ENCODE assay signal across 1 cellular context in genomic region chr2:73284296-73285161, GRCh38.
TF ChIP-seq lines count a peak whose summit lies in the region.

FBXO41 (minus strand) TSS chr2:73284478; CDS start chr2:73269630, 14,848 bp downstream.

TF ChIP-seq in HepG2, 621 proteins besides CTCF, POLR2A, EP300 and RAD21 (continued from another document and continues in another):
- TF ChIP-seq ZNF281 (CRISPR knock-in tag; IDR thresholded peaks at IDR 0.05; ENCODE audit: borderline replicate concordance) (peak; percentile 59; the same call in 1 of the 2 replicates), ZNF776 (CRISPR knock-in tag; IDR thresholded peaks at IDR 0.05) (peak; percentile 60), AGO1 (IDR thresholded peaks at IDR 0.05; ENCODE audit: low read depth, low read length, poor library complexity, severe bottlenecking) (no peak), ZNF550 (CRISPR knock-in tag; IDR thresholded peaks at IDR 0.05; ENCODE audit: borderline replicate concordance) (no peak), ZNF777 (CRISPR knock-in tag; IDR thresholded peaks at IDR 0.05) (no peak), TOPORS (CRISPR knock-in tag; IDR thresholded peaks at IDR 0.05) (0 out of 2 replicates have a peak, but pooled peaks have one; percentile 48), JARID2 (CRISPR knock-in tag; IDR thresholded peaks at IDR 0.05; ENCODE audit: insufficient replicate concordance) (no peak), HOXA9 (CRISPR knock-in tag; IDR thresholded peaks at IDR 0.05; ENCODE audit: borderline replicate concordance) (no peak), ZIK1 (CRISPR knock-in tag; IDR thresholded peaks at IDR 0.05; ENCODE audit: borderline replicate concordance, low read depth) (peak; percentile 36; the same call in 1 of the 2 replicates), XRCC5 (optimal IDR thresholded peaks at IDR 0.05; ENCODE audit: low read length) (no peak), MXI1 (IDR thresholded peaks at IDR 0.05; ENCODE audit: borderline replicate concordance, low read depth, low read length) (0 out of 3 replicates have a peak, but pooled peaks have one; percentile 16), SAP130 (CRISPR knock-in tag; IDR thresholded peaks at IDR 0.05; ENCODE audit: low read depth) (peak; percentile 9), PHF5A (CRISPR knock-in tag; IDR thresholded peaks at IDR 0.05; ENCODE audit: low read depth, unreplicated experiment) (no peak), BCLAF1 (IDR thresholded peaks at IDR 0.05) (no peak), ZNF225 (CRISPR knock-in tag; IDR thresholded peaks at IDR 0.05) (peak; percentile 30; the same call in 1 of the 2 replicates), GATAD1 (CRISPR knock-in tag; IDR thresholded peaks at IDR 0.05) (peak; percentile 15; the same call in 1 of the 2 replicates), KDM5B (CRISPR knock-in tag; IDR thresholded peaks at IDR 0.05; ENCODE audit: borderline replicate concordance) (peak; percentile 36), CSRNP1 (CRISPR knock-in tag; IDR thresholded peaks at IDR 0.05) (peak; percentile 18; the same call in 1 of the 2 replicates), ZNF354B (CRISPR knock-in tag; IDR thresholded peaks at IDR 0.05) (no peak), ZFP37 (CRISPR knock-in tag; IDR thresholded peaks at IDR 0.05; ENCODE audit: borderline replicate concordance) (no peak), ZNF614 (CRISPR knock-in tag; IDR thresholded peaks at IDR 0.05; ENCODE audit: borderline replicate concordance) (0 out of 2 replicates have a peak, but pooled peaks have one; percentile 2), ZNF660 (CRISPR knock-in tag; IDR thresholded peaks at IDR 0.05; ENCODE audit: borderline replicate concordance, low read depth) (no peak), TAF1 (CRISPR knock-in tag; IDR thresholded peaks at IDR 0.05) (no peak; the same call in 1 of the 2 replicates), SALL1 (CRISPR knock-in tag; IDR thresholded peaks at IDR 0.05) (peak; percentile 13), NFIB (CRISPR knock-in tag; IDR thresholded peaks at IDR 0.05; ENCODE audit: borderline replicate concordance) (peak; percentile 10; the same call in 1 of the 2 replicates), ATF7 (IDR thresholded peaks at IDR 0.05) (no peak), ATF7 (CRISPR knock-in tag; IDR thresholded peaks at IDR 0.05) (no peak), SNAI1 (CRISPR knock-in tag; IDR thresholded peaks at IDR 0.05; ENCODE audit: borderline replicate concordance) (peak; percentile 83), GATA4 (IDR thresholded peaks at IDR 0.05; ENCODE audit: borderline replicate concordance, low read depth) (no peak), ZZZ3 (CRISPR knock-in tag; IDR thresholded peaks at IDR 0.05; ENCODE audit: borderline replicate concordance) (no peak), PCBP2 (optimal IDR thresholded peaks at IDR 0.05; ENCODE audit: low read depth, low read length, poor library complexity, severe bottlenecking) (no peak), SCMH1 (CRISPR knock-in tag; IDR thresholded peaks at IDR 0.05; ENCODE audit: borderline replicate concordance) (no peak), RFXAP (CRISPR knock-in tag; IDR thresholded peaks at IDR 0.05; ENCODE audit: borderline replicate concordance) (peak; percentile 6; the same call in 1 of the 2 replicates), ZNF121 (CRISPR knock-in tag; IDR thresholded peaks at IDR 0.05) (no peak; the same call in 1 of the 2 replicates), KMT2A (CRISPR knock-in tag; IDR thresholded peaks at IDR 0.05) (peak; percentile 42; the same call in 1 of the 2 replicates), MAZ (IDR thresholded peaks at IDR 0.05; ENCODE audit: borderline replicate concordance, low read depth, low read length) (peak; percentile 2; the same call in 1 of the 2 replicates), MAZ (CRISPR knock-in tag; IDR thresholded peaks at IDR 0.05; ENCODE audit: low read depth) (peak; percentile 59; the same call in 1 of the 2 replicates), ZFP36L1 (CRISPR knock-in tag; IDR thresholded peaks at IDR 0.05) (no peak), CCDC6 (CRISPR knock-in tag; IDR thresholded peaks at IDR 0.05) (no peak), ZNF160 (CRISPR knock-in tag; IDR thresholded peaks at IDR 0.05) (0 out of 2 replicates have a peak, but pooled peaks have one; percentile 34), ZNF296 (CRISPR knock-in tag; conservative IDR thresholded peaks at IDR 0.05) (no peak), HDAC2 (CRISPR knock-in tag; IDR thresholded peaks at IDR 0.05) (no peak; the same call in 1 of the 2 replicates), TERF1 (CRISPR knock-in tag; IDR thresholded peaks at IDR 0.05) (no peak; the same call in 1 of the 2 replicates), SKI (IDR thresholded peaks at IDR 0.05; ENCODE audit: partially characterized antibody) (no peak), ZNF788 (CRISPR knock-in tag; IDR thresholded peaks at IDR 0.05; ENCODE audit: borderline replicate concordance) (no peak), ZNF746 (CRISPR knock-in tag; IDR thresholded peaks at IDR 0.05) (0 out of 2 replicates have a peak, but pooled peaks have one; percentile 21)
- TF ChIP-seq, protein P1, sequence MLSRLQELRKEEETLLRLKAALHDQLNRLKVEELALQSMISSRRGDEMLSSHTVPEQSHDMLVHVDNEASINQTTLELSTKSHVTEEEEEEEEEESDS (CRISPR knock-in tag; IDR thresholded peaks at IDR 0.05; ENCODE audit: borderline replicate concordance): no peak
- TF ChIP-seq, protein P2, sequence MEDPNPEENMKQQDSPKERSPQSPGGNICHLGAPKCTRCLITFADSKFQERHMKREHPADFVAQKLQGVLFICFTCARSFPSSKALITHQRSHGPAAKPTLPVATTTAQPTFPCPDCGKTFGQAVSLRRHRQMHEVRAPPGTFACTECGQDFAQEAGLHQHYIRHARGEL (CRISPR knock-in tag; IDR thresholded peaks at IDR 0.05): peak; percentile 87
- TF ChIP-seq, protein P3, sequence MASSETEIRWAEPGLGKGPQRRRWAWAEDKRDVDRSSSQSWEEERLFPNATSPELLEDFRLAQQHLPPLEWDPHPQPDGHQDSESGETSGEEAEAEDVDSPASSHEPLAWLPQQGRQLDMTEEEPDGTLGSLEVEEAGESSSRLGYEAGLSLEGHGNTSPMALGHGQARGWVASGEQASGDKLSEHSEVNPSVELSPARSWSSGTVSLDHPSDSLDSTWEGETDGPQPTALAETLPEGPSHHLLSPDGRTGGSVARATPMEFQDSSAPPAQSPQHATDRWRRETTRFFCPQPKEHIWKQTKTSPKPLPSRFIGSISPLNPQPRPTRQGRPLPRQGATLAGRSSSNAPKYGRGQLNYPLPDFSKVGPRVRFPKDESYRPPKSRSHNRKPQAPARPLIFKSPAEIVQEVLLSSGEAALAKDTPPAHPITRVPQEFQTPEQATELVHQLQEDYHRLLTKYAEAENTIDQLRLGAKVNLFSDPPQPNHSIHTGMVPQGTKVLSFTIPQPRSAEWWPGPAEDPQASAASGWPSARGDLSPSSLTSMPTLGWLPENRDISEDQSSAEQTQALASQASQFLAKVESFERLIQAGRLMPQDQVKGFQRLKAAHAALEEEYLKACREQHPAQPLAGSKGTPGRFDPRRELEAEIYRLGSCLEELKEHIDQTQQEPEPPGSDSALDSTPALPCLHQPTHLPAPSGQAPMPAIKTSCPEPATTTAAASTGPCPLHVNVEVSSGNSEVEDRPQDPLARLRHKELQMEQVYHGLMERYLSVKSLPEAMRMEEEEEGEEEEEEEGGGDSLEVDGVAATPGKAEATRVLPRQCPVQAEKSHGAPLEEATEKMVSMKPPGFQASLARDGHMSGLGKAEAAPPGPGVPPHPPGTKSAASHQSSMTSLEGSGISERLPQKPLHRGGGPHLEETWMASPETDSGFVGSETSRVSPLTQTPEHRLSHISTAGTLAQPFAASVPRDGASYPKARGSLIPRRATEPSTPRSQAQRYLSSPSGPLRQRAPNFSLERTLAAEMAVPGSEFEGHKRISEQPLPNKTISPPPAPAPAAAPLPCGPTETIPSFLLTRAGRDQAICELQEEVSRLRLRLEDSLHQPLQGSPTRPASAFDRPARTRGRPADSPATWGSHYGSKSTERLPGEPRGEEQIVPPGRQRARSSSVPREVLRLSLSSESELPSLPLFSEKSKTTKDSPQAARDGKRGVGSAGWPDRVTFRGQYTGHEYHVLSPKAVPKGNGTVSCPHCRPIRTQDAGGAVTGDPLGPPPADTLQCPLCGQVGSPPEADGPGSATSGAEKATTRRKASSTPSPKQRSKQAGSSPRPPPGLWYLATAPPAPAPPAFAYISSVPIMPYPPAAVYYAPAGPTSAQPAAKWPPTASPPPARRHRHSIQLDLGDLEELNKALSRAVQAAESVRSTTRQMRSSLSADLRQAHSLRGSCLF (CRISPR knock-in tag; IDR thresholded peaks at IDR 0.05; ENCODE audit: borderline replicate concordance): no peak
- TF ChIP-seq, protein P4, sequence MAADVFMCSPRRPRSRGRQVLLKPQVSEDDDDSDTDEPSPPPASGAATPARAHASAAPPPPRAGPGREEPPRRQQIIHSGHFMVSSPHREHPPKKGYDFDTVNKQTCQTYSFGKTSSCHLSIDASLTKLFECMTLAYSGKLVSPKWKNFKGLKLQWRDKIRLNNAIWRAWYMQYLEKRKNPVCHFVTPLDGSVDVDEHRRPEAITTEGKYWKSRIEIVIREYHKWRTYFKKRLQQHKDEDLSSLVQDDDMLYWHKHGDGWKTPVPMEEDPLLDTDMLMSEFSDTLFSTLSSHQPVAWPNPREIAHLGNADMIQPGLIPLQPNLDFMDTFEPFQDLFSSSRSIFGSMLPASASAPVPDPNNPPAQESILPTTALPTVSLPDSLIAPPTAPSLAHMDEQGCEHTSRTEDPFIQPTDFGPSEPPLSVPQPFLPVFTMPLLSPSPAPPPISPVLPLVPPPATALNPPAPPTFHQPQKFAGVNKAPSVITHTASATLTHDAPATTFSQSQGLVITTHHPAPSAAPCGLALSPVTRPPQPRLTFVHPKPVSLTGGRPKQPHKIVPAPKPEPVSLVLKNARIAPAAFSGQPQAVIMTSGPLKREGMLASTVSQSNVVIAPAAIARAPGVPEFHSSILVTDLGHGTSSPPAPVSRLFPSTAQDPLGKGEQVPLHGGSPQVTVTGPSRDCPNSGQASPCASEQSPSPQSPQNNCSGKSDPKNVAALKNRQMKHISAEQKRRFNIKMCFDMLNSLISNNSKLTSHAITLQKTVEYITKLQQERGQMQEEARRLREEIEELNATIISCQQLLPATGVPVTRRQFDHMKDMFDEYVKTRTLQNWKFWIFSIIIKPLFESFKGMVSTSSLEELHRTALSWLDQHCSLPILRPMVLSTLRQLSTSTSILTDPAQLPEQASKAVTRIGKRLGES (CRISPR knock-in tag; IDR thresholded peaks at IDR 0.05; ENCODE audit: borderline replicate concordance): no peak
